Comparison of ENCODE assay signal across 1 cellular context in genomic region chr3:57952208-57952631, GRCh38.
TF ChIP-seq lines count a peak whose summit lies in the region.

No MANE protein-coding gene starts in this region.

TF ChIP-seq in GM23338, 12 proteins besides CTCF, POLR2A, EP300 and RAD21 (continued from another document):
- TF ChIP-seq STAT1 (IDR thresholded peaks at IDR 0.05; ENCODE audit: unreplicated experiment) = no peak
- no peak for TF ChIP-seq ZNF114 (CRISPR knock-in tag; IDR thresholded peaks at IDR 0.05)
- TF ChIP-seq JUNB (IDR thresholded peaks at IDR 0.05; ENCODE audit: unreplicated experiment) = no peak
- TF ChIP-seq EZH2 (IDR thresholded peaks at IDR 0.05; ENCODE audit: low read depth, unreplicated experiment) = no peak
TF ChIP-seq in GM23338: peak in this region for 0.
